ENCODE assay signal across 1 cellular context in genomic region chr20:35262734-35263608, GRCh38.
TF ChIP-seq lines count a peak whose summit lies in the region.

No MANE protein-coding gene starts in this region.

TF ChIP-seq in GM23338, 12 proteins besides CTCF, POLR2A, EP300 and RAD21 (continued from another document):
- peak; percentile 76; the same call in 1 of the 2 replicates for TF ChIP-seq ZNF462 (CRISPR knock-in tag; IDR thresholded peaks at IDR 0.05)
